In genomic region chr4:153616005-153616555, GRCh38 we compare ENCODE assay signal across 14 cellular contexts.
DNase-seq lines count a peak whose midpoint lies in the region; ATAC-seq and TF ChIP-seq lines count a peak whose summit lies in the region.
"Had no signal": no experiment of that assay in that cellular context is flagged by ENCODE, and none has a peak within 500 bp of the region (broad histone marks: within the 10 kb centered on the region; RNA-seq: fewer than 3 reads in every experiment).

No MANE protein-coding gene starts in this region.

- TF ChIP-seq POLR2A in spleen (IDR thresholded peaks at IDR 0.05): no peak

- H3K4me1 Mint-ChIP-seq in activated naive CD4-positive, alpha-beta T cell treated with anti-CD3 and anti-CD28 coated beads for 36 hours (ENCODE audit: low read depth): peaks cover 42% of the 10 kb centered on the region
- peaks cover 27% of the 10 kb centered on the region for H3K4me1 Mint-ChIP-seq in HFFc6 (ENCODE audit: low read depth)

- H3K27ac ChIP-seq in spleen (no peak overlapping the region), thoracic aorta (peak overlapping the region; percentile 64 to 76), psoas muscle (no peak overlapping the region)
- H3K27ac ChIP-seq: vagina, WERI-Rb-1 had no signal

- CTCF ChIA-PET in activated naive CD4-positive, alpha-beta T cell treated with anti-CD3 and anti-CD28 coated beads for 36 hours (lab: Charles Lee): interaction anchor here (0.7 to 1.5 kb wide), 3 partner anchors 19 to 234 kb away, joined by 3 to 5 read pairs (median 3); no protein-coding TSS in a partner anchor

- no peaks in the 10 kb centered on the region for H3K27me3 Mint-ChIP-seq in activated naive CD4-positive, alpha-beta T cell treated with anti-CD3 and anti-CD28 coated beads for 36 hours (ENCODE audit: low read depth)
- H3K27me3 Mint-ChIP-seq in HFFc6 (ENCODE audit: insufficient read depth): no peaks in the 10 kb centered on the region; the same call in 1 of the 2 replicates

- no peak for ATAC-seq in thoracic aorta (ENCODE audit: insufficient number of reproducible peaks, low FRiP score, low read depth)
- no peak for ATAC-seq in psoas muscle

- no peak for TF ChIP-seq CTCF in spleen (IDR thresholded peaks at IDR 0.05 in 8 of 11, conservative IDR thresholded peaks at IDR 0.05 in 3 of 11)
- TF ChIP-seq CTCF in thoracic aorta (IDR thresholded peaks at IDR 0.05): no peak
- no peak for TF ChIP-seq CTCF in psoas muscle (IDR thresholded peaks at IDR 0.05)
- no peak for TF ChIP-seq CTCF in HFFc6 (IDR thresholded peaks at IDR 0.05)

- peaks cover 63% of the 10 kb centered on the region for H3K36me3 Mint-ChIP-seq in activated naive CD4-positive, alpha-beta T cell treated with anti-CD3 and anti-CD28 coated beads for 36 hours (ENCODE audit: low read depth)
- H3K36me3 Mint-ChIP-seq in HFFc6 (ENCODE audit: low read depth): peaks cover 27% of the 10 kb centered on the region

- H3K36me3 ChIP-seq in spleen (peaks cover 0 to 100% (median 89%) of the 10 kb centered on the region in 6 donors), thoracic aorta (peaks cover 14% of the 10 kb centered on the region), psoas muscle (ENCODE audit: insufficient read depth in 1 of 2, low read depth in 1 of 2) (peaks cover 0 to 92% of the 10 kb centered on the region in 2 donors)
- H3K36me3 ChIP-seq: WERI-Rb-1 had no signal

- H3K4me3 ChIP-seq in spleen: no peak overlapping the region
- no peak overlapping the region for H3K4me3 ChIP-seq in thoracic aorta
- no peak overlapping the region for H3K4me3 ChIP-seq in psoas muscle
- H3K4me3 ChIP-seq: vagina had no signal

- intact Hi-C loops in activated naive CD4-positive, alpha-beta T cell treated with anti-CD3 and anti-CD28 coated beads for 36 hours (cut with micrococcal nuclease): loop anchor here (1.0 to 2.0 kb wide), 2 partner anchors 13 to 20 kb away; no protein-coding TSS in a partner anchor
- intact Hi-C loops in spleen (cut with DNase I; ENCODE audit: low total_unique reads): no loop called here
- intact Hi-C loops in psoas muscle (cut with DNase I): no loop called here

- H3K4me1 ChIP-seq in spleen: peaks cover 0 to 12% (median 0%) of the 10 kb centered on the region in 6 donors
- H3K4me1 ChIP-seq in thoracic aorta (ENCODE audit: control insufficient read depth in 1 of 2, low read depth in 2 of 2): peaks cover 9 to 11% of the 10 kb centered on the region in 2 donors
- no peaks in the 10 kb centered on the region for H3K4me1 ChIP-seq in psoas muscle
- H3K4me1 ChIP-seq: vagina had no signal

- H3K9me3 ChIP-seq in spleen (no peaks in the 10 kb centered on the region), thoracic aorta (no peaks in the 10 kb centered on the region), psoas muscle (no peaks in the 10 kb centered on the region)
- H3K9me3 ChIP-seq: vagina had no signal

- peak overlapping the region; percentile 77 for H3K27ac Mint-ChIP-seq in activated naive CD4-positive, alpha-beta T cell treated with anti-CD3 and anti-CD28 coated beads for 36 hours
- no peak overlapping the region for H3K27ac Mint-ChIP-seq in HFFc6

- peaks cover 2% of the 10 kb centered on the region for H3K9me3 Mint-ChIP-seq in activated naive CD4-positive, alpha-beta T cell treated with anti-CD3 and anti-CD28 coated beads for 36 hours
- H3K9me3 Mint-ChIP-seq in HFFc6: no peaks in the 10 kb centered on the region

- H3K4me3 Mint-ChIP-seq in activated naive CD4-positive, alpha-beta T cell treated with anti-CD3 and anti-CD28 coated beads for 36 hours: no peak overlapping the region
- H3K4me3 Mint-ChIP-seq in HFFc6: no peak overlapping the region

- DNase-seq in activated naive CD4-positive, alpha-beta T cell treated with Interleukin-2 at 50 U/mL for 16 hours: peak; percentile 57
- DNase-seq in activated naive CD4-positive, alpha-beta T cell (lab: John Stamatoyannopoulos, UW): no peak
- DNase-seq in activated naive CD4-positive, alpha-beta T cell treated with anti-CD3 and anti-CD28 coated beads for 36 hours: peak; percentile 84
- peak; percentile 21 for DNase-seq in spleen
- DNase-seq in thoracic aorta (ENCODE audit: low spot score): no peak
- no peak for DNase-seq in psoas muscle
- no peak for DNase-seq in iPS-NIHi11 (ENCODE audit: low spot score)
- DNase-seq in HFFc6: no peak
- DNase-seq: effector CD4-positive, alpha-beta T cell; foreskin melanocyte; islet precursor cell; NCI-H1930; WERI-Rb-1 had no signal

- WGBS in spleen, 5 donors: 84 to 91% (median 87%) methylated on average over 8 of the region's 8 CpGs
- 84 to 87% (median 87%) methylated on average over 8 of the region's 8 CpGs for WGBS in psoas muscle, 3 donors

- H3K27me3 ChIP-seq in spleen (replicated peaks in 1 of 7): no peaks in the 10 kb centered on the region
- no peaks in the 10 kb centered on the region for H3K27me3 ChIP-seq in thoracic aorta (replicated peaks; ENCODE audit: insufficient read depth)
- H3K27me3 ChIP-seq in psoas muscle (ENCODE audit: insufficient read depth in 3 of 3, low read length in 2 of 3): no peaks in the 10 kb centered on the region
- H3K27me3 ChIP-seq: vagina had no signal

Comparison
In these comparisons a context has a peak if more than half of its experiments do, and no peak if none do; other contexts are left out.
1. DNase-seq: peak in activated naive CD4-positive, alpha-beta T cell treated with Interleukin-2 at 50 U/mL for 16 hours (single experiment), activated naive CD4-positive, alpha-beta T cell treated with anti-CD3 and anti-CD28 coated beads for 36 hours (single experiment) and spleen (single experiment); none in activated naive CD4-positive, alpha-beta T cell (0 of 4), thoracic aorta (single experiment), psoas muscle (0 of 2), iPS-NIHi11 (single experiment) and HFFc6 (single experiment).
2. H3K27ac ChIP-seq: peak in thoracic aorta (2 of 2); none in spleen (0 of 8) and psoas muscle (single experiment).